Comparison of ENCODE assay signal across 12 cellular contexts in genomic region chr1:243268284-243268653, GRCh38. TPM values are rescaled to one million over a fixed set of nuclear protein-coding genes. Genes with fewer than 3 reads are reported as not detected.
DNase-seq lines count a peak whose midpoint lies in the region; FAIRE-seq and TF ChIP-seq lines count a peak whose summit lies in the region.
"Had no signal": no experiment of that assay in that cellular context is flagged by ENCODE, and none has a peak within 500 bp of the region (broad histone marks: within the 10 kb centered on the region; RNA-seq: fewer than 3 reads in every experiment).

No MANE protein-coding gene starts in this region.

- in situ Hi-C loops in mammary epithelial cell (cut with MboI; ENCODE audit: low sequenced_read_pairs in 2 of 2) = no loop called here

- H3K4me2 ChIP-seq in mammary epithelial cell (ENCODE audit: insufficient read depth, low read depth, low read length) = peak overlapping the region; percentile 74

- CTCF ChIA-PET in mammary epithelial cell (lab: Charles Lee; ENCODE audit: low non-redundant PET) = no interaction called here

- DNase-seq in HTR-8/SVneo (ENCODE audit: insufficient read length, low spot score) = peak; percentile 45
- peak; percentile 71 for DNase-seq in mammary epithelial cell
- DNase-seq in kidney tubule cell (ENCODE audit: low spot score) = peak; percentile 86
- no peak for DNase-seq in NCI-H2029 treated with DMSO at 0.1 percent for 48 hours (lab: John Stamatoyannopoulos, UW)
- DNase-seq in NCI-H1694 treated with DMSO at 0.1 percent for 48 hours (lab: John Stamatoyannopoulos, UW) = no peak
- no peak for DNase-seq in NCI-H2081 treated with DMSO at 0.1 percent for 48 hours (lab: John Stamatoyannopoulos, UW)
- DNase-seq in GM19239 (ENCODE audit: insufficient read length, low spot score) = no peak
- DNase-seq: activated gamma-delta T cell, heart left ventricle, NCI-H510A had no signal

- TF ChIP-seq CTCF in mammary epithelial cell (conservative IDR thresholded peaks at IDR 0.05 in 1 of 2, IDR thresholded peaks at IDR 0.05 in 1 of 2; ENCODE audit: extremely low read depth in 1 of 2, insufficient read depth in 1 of 2, low read depth in 1 of 2, low read length in 2 of 2) = no peak

- H3K79me2 ChIP-seq in ACC112 (ENCODE audit: control insufficient read depth, insufficient read depth, low read length, unreplicated experiment) (peaks cover 40% of the 10 kb centered on the region), mammary epithelial cell (ENCODE audit: insufficient read depth, low read length) (peaks cover 51% of the 10 kb centered on the region)

- H3K9ac ChIP-seq in mammary epithelial cell (ENCODE audit: insufficient read depth, low read length) = no peak overlapping the region
- H3K9ac ChIP-seq: parathyroid adenoma had no signal

- H3K36me3 ChIP-seq in ACC112 (ENCODE audit: insufficient read depth, low read length) (peaks cover 9% of the 10 kb centered on the region), mammary epithelial cell (ENCODE audit: insufficient read depth, low read length) (peaks cover 6% of the 10 kb centered on the region)

- peak overlapping the region; percentile 38 for H3K4me3 ChIP-seq in ACC112 (ENCODE audit: low read depth, low read length)
- peak overlapping the region in 1 of 3 experiments; percentile 11 for H3K4me3 ChIP-seq in mammary epithelial cell (replicated peaks in 1 of 3; ENCODE audit: insufficient read depth in 1 of 3, low read depth in 2 of 3, low read length in 3 of 3)

- FAIRE-seq in HTR-8/SVneo (lab: Jason Lieb, UNC) = no peak
- no peak for FAIRE-seq in GM19239 (lab: Jason Lieb, UNC)

- intact Hi-C loops in mammary epithelial cell (cut with micrococcal nuclease) = no loop called here

- H2AFZ ChIP-seq in ACC112 (ENCODE audit: low read length, unreplicated experiment) (no peak overlapping the region), mammary epithelial cell (ENCODE audit: low read depth, low read length) (no peak overlapping the region)
- H2AFZ ChIP-seq: parathyroid adenoma had no signal

- H3K27me3 ChIP-seq in ACC112 (ENCODE audit: insufficient read depth, low read length) (no peaks in the 10 kb centered on the region), mammary epithelial cell (ENCODE audit: insufficient read depth, low read length) (no peaks in the 10 kb centered on the region)
- H3K27me3 ChIP-seq: heart left ventricle had no signal

- dilution Hi-C loops in mammary epithelial cell (cut with HindIII; ENCODE audit: low sequenced_read_pairs) = no loop called here

- peaks cover 80% of the 10 kb centered on the region for H3K4me1 ChIP-seq in ACC112 (ENCODE audit: control insufficient read depth, insufficient read depth, low read length, unreplicated experiment)
- peaks cover 29% of the 10 kb centered on the region for H3K4me1 ChIP-seq in mammary epithelial cell (ENCODE audit: insufficient read depth, low read length)
- H3K4me1 ChIP-seq: parathyroid adenoma had no signal

- H4K20me1 ChIP-seq in mammary epithelial cell (ENCODE audit: insufficient read depth, low read length) = no peaks in the 10 kb centered on the region

- 37% methylated on average over 4 of the region's 4 CpGs for WGBS in mammary epithelial cell (ENCODE audit: low coverage, missing lambda C conversion rate)

- H3K27ac ChIP-seq in ACC112 (ENCODE audit: low read depth, low read length) (peak overlapping the region; percentile 96), mammary epithelial cell (ENCODE audit: insufficient read depth, low read depth, low read length) (peak overlapping the region; percentile 34)
- H3K27ac ChIP-seq: parathyroid adenoma had no signal

- BruUV-seq in mammary epithelial cell (replicated peaks; lab: Mats Ljungman, UMichigan) = no TSS peak

- no peaks in the 10 kb centered on the region for H3K9me3 ChIP-seq in mammary epithelial cell (replicated peaks; ENCODE audit: insufficient read depth, low read length)
- H3K9me3 ChIP-seq: heart left ventricle had no signal

RNA-seq across cellular contexts. Expression of gene SDCCAG8, which starts 12.4 kb away (rescaled TPM):
- 10 to 100 TPM; 34.7 to 42.1 TPM for total RNA-seq in mammary epithelial cell
- 22.4 TPM for polyA plus RNA-seq in mammary epithelial cell
- polyA minus RNA-seq in mammary epithelial cell = 33.5 TPM

RNA-seq across cellular contexts. Expression of gene CEP170, which starts 13.2 kb away (rescaled TPM):
- total RNA-seq in mammary epithelial cell = 10 to 100 TPM; 64.6 to 75.7 TPM
- 23.9 TPM for polyA plus RNA-seq in mammary epithelial cell
- 73.6 TPM for polyA minus RNA-seq in mammary epithelial cell

Comparison
In these comparisons a context has a peak if more than half of its experiments do, and no peak if none do; other contexts are left out.
1. DNase-seq: peak in HTR-8/SVneo (single experiment), mammary epithelial cell (single experiment) and kidney tubule cell (single experiment); none in NCI-H2029 treated with DMSO at 0.1 percent for 48 hours (single experiment), NCI-H1694 treated with DMSO at 0.1 percent for 48 hours (single experiment), NCI-H2081 treated with DMSO at 0.1 percent for 48 hours (single experiment) and GM19239 (single experiment).